14 cellular contexts compared by ENCODE assay signal in genomic region chr22:41584881-41585280, GRCh38. TPM values are rescaled to one million over a fixed set of nuclear protein-coding genes. Genes with fewer than 3 reads are reported as not detected.
DNase-seq lines count a peak whose midpoint lies in the region; TF ChIP-seq lines count a peak whose summit lies in the region.
"Had no signal": no experiment of that assay in that cellular context is flagged by ENCODE, and none has a peak within 500 bp of the region (broad histone marks: within the 10 kb centered on the region; RNA-seq: fewer than 3 reads in every experiment).

No MANE protein-coding gene starts in this region.

- no peak for DNase-seq in Karpas-422
- peak in 13 of 61 donors; percentile 11 to 65 (median 26) for DNase-seq in caudate nucleus (lab: John Stamatoyannopoulos, UW)
- DNase-seq in neural progenitor cell (ENCODE audit: low spot score): no peak
- DNase-seq in activated naive CD4-positive, alpha-beta T cell treated with anti-CD3 and anti-CD28 coated beads, Interleukin-2, amount 10 ng/mL, durations not matched to agents 7 days and 5 days: no peak
- no peak for DNase-seq in ureter (ENCODE audit: low spot score)
- no peak for DNase-seq in RKO (ENCODE audit: low spot score)
- DNase-seq in dermis blood vessel endothelial cell: no peak
- DNase-seq: BE2C; CD4-positive, alpha-beta memory T cell; GF-D8; HCEC 1CT; IMR-90 had no signal

- no peaks in the 10 kb centered on the region for H3K9me3 Mint-ChIP-seq in neural progenitor cell
- H3K9me3 Mint-ChIP-seq in activated naive CD4-positive, alpha-beta T cell treated with anti-CD3 and anti-CD28 coated beads, Interleukin-2, amount 10 ng/mL, durations not matched to agents 7 days and 5 days: no peaks in the 10 kb centered on the region
- H3K9me3 Mint-ChIP-seq: CD4-positive, alpha-beta memory T cell had no signal

- peak overlapping the region; percentile 9; the same call in 1 of the 2 replicates for H3K9ac ChIP-seq in Karpas-422 (ENCODE audit: low read length)
- no peak overlapping the region for H3K9ac ChIP-seq in neural progenitor cell

- no peak overlapping the region for H3K4me3 Mint-ChIP-seq in neural progenitor cell
- H3K4me3 Mint-ChIP-seq in activated naive CD4-positive, alpha-beta T cell treated with anti-CD3 and anti-CD28 coated beads, Interleukin-2, amount 10 ng/mL, durations not matched to agents 7 days and 5 days: no peak overlapping the region
- H3K4me3 Mint-ChIP-seq: CD4-positive, alpha-beta memory T cell had no signal

- H2AFZ ChIP-seq in Karpas-422 (ENCODE audit: low read length) (no peak overlapping the region), neural progenitor cell (replicated peaks) (no peak overlapping the region)

- H3K27ac ChIP-seq in Karpas-422 (ENCODE audit: low read length) (no peak overlapping the region), caudate nucleus (ENCODE audit: low read depth, low read length) (peak overlapping the region; percentile 52), neural progenitor cell (no peak overlapping the region)
- H3K27ac ChIP-seq: A549, C4-2B had no signal

- H3K4me2 ChIP-seq in Karpas-422 (ENCODE audit: low read depth, low read length, poor library complexity, severe bottlenecking) (no peak overlapping the region), neural progenitor cell (no peak overlapping the region)
- H3K4me2 ChIP-seq: A549 had no signal

- peaks cover 21% of the 10 kb centered on the region for H3K4me1 Mint-ChIP-seq in neural progenitor cell
- H3K4me1 Mint-ChIP-seq in activated naive CD4-positive, alpha-beta T cell treated with anti-CD3 and anti-CD28 coated beads, Interleukin-2, amount 10 ng/mL, durations not matched to agents 7 days and 5 days: peaks cover 35% of the 10 kb centered on the region

- CTCF ChIA-PET in activated naive CD4-positive, alpha-beta T cell treated with anti-CD3 and anti-CD28 coated beads, Interleukin-2, amount 10 ng/mL, durations not matched to agents 7 days and 5 days (lab: Charles Lee): no interaction called here

- H4K20me1 ChIP-seq in Karpas-422 (ENCODE audit: insufficient read depth, low read depth, low read length): no peaks in the 10 kb centered on the region
- no peaks in the 10 kb centered on the region for H4K20me1 ChIP-seq in neural progenitor cell (ENCODE audit: low read depth)

- no peaks in the 10 kb centered on the region for H3K9me2 ChIP-seq in Karpas-422 (replicated peaks; ENCODE audit: insufficient read depth, low read length)

- no peak for TF ChIP-seq CTCF in neural progenitor cell (IDR thresholded peaks at IDR 0.05)

- peak overlapping the region; percentile 63 for H3K27ac Mint-ChIP-seq in neural progenitor cell
- no peak overlapping the region for H3K27ac Mint-ChIP-seq in activated naive CD4-positive, alpha-beta T cell treated with anti-CD3 and anti-CD28 coated beads, Interleukin-2, amount 10 ng/mL, durations not matched to agents 7 days and 5 days

- H3K36me3 ChIP-seq in Karpas-422 (ENCODE audit: insufficient read depth, low read length): no peaks in the 10 kb centered on the region; the same call in 1 of the 2 replicates
- H3K36me3 ChIP-seq in neural progenitor cell: no peaks in the 10 kb centered on the region

- no peaks in the 10 kb centered on the region for H3K9me3 ChIP-seq in Karpas-422 (ENCODE audit: low read length)
- H3K9me3 ChIP-seq in neural progenitor cell (ENCODE audit: low read depth): no peaks in the 10 kb centered on the region
- H3K9me3 ChIP-seq: A549, BE2C had no signal

- H3K36me3 Mint-ChIP-seq in neural progenitor cell: no peaks in the 10 kb centered on the region
- H3K36me3 Mint-ChIP-seq in activated naive CD4-positive, alpha-beta T cell treated with anti-CD3 and anti-CD28 coated beads, Interleukin-2, amount 10 ng/mL, durations not matched to agents 7 days and 5 days: peaks cover 26% of the 10 kb centered on the region

- H3K4me3 ChIP-seq in Karpas-422 (ENCODE audit: low read length) (no peak overlapping the region), neural progenitor cell (no peak overlapping the region)
- H3K4me3 ChIP-seq: A549 had no signal

- H3K4me1 ChIP-seq in Karpas-422 (ENCODE audit: low read length) (peaks cover 8% of the 10 kb centered on the region), neural progenitor cell (peaks cover 9% of the 10 kb centered on the region)
- H3K4me1 ChIP-seq: BE2C had no signal

- H3K27me3 ChIP-seq in Karpas-422 (ENCODE audit: low read length) (no peaks in the 10 kb centered on the region), neural progenitor cell (no peaks in the 10 kb centered on the region)
- H3K27me3 ChIP-seq: BE2C had no signal

- H3K27me3 Mint-ChIP-seq in neural progenitor cell (ENCODE audit: insufficient read depth, low read depth): no peaks in the 10 kb centered on the region
- H3K27me3 Mint-ChIP-seq in activated naive CD4-positive, alpha-beta T cell treated with anti-CD3 and anti-CD28 coated beads, Interleukin-2, amount 10 ng/mL, durations not matched to agents 7 days and 5 days: no peaks in the 10 kb centered on the region
- H3K27me3 Mint-ChIP-seq: CD4-positive, alpha-beta memory T cell had no signal

- no peaks in the 10 kb centered on the region for H3F3A ChIP-seq in neural progenitor cell (ENCODE audit: low read depth)

- peaks cover 20% of the 10 kb centered on the region for H3K79me2 ChIP-seq in Karpas-422 (ENCODE audit: low read length)
- no peaks in the 10 kb centered on the region for H3K79me2 ChIP-seq in neural progenitor cell (ENCODE audit: low read depth)

RNA-seq across cellular contexts. Expression of gene PMM1, which starts 4.8 kb away (rescaled TPM):
- total RNA-seq in Karpas-422 (2014; rRNA removed; shearing (Covaris generic); ENCODE audit: low replicate concordance): 10.0 and 15.2 TPM in 2 replicates
- 9.3 and 13.5 TPM in 2 replicates for total RNA-seq in neural progenitor cell (ENCODE audit: low replicate concordance)
- 18.7 TPM for total RNA-seq in ureter
- 2.3 and 3.6 TPM in 2 replicates for total RNA-seq in dermis blood vessel endothelial cell

RNA-seq across cellular contexts. Expression of gene CSDC2, which starts 24.1 kb away (rescaled TPM):
- total RNA-seq in Karpas-422 (2014; rRNA removed; shearing (Covaris generic); ENCODE audit: low replicate concordance): not detected in 2 replicates
- total RNA-seq in neural progenitor cell (ENCODE audit: low replicate concordance) (1.3 TPM in 1 of 2 replicates, not detected in the other), ureter (1.8 TPM), dermis blood vessel endothelial cell (not detected in 2 replicates)
- total RNA-seq: CD4-positive, alpha-beta memory T cell had no signal

RNA-seq across cellular contexts. Expression of gene DESI1, which starts 36.0 kb away (rescaled TPM):
- 27.9 and 76.0 TPM in 2 replicates for total RNA-seq in Karpas-422 (2014; rRNA removed; shearing (Covaris generic); ENCODE audit: low replicate concordance)
- total RNA-seq in neural progenitor cell (ENCODE audit: low replicate concordance) (22.7 and 25.0 TPM in 2 replicates), ureter (38.7 TPM), dermis blood vessel endothelial cell (16.5 and 26.7 TPM in 2 replicates)

RNA-seq across cellular contexts. Expression of gene XRCC6, which starts 36.2 kb away (rescaled TPM):
- 173 and 248 TPM in 2 replicates for total RNA-seq in Karpas-422 (2014; rRNA removed; shearing (Covaris generic); ENCODE audit: low replicate concordance)
- total RNA-seq in neural progenitor cell (ENCODE audit: low replicate concordance) (526 and 546 TPM in 2 replicates), ureter (209 TPM), dermis blood vessel endothelial cell (343 and 459 TPM in 2 replicates)

RNA-seq across cellular contexts. Expression of gene POLR3H, which starts 40.6 kb away (rescaled TPM):
- 13.2 and 17.1 TPM in 2 replicates for total RNA-seq in Karpas-422 (2014; rRNA removed; shearing (Covaris generic); ENCODE audit: low replicate concordance)
- total RNA-seq in neural progenitor cell (ENCODE audit: low replicate concordance): 15.2 and 18.7 TPM in 2 replicates
- 54.2 TPM for total RNA-seq in ureter
- 11.7 and 20.3 TPM in 2 replicates for total RNA-seq in dermis blood vessel endothelial cell
